Comparison of ENCODE assay signal across 22 cellular contexts in the genomic region with DNA sequence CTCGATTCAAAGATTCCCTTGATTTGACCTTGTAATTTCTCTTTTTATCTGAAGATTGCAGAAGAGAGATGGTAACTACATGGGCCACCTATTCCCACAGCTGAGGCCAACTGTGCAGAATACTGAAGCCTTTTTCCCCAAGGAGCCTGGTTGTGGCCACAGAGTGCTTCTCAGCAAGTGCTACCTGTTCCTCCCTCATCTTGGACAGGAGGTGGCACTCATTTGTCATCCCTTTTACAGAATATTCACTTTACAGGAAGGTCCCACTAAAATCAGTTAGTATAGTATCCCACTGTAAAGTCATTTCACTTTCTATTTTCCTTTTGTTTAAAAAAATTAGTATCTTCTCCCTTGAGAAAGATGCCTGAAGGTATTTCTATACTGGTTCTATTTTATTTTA.
DNase-seq lines count a peak whose midpoint lies in the region; ATAC-seq, FAIRE-seq and TF ChIP-seq lines count a peak whose summit lies in the region.
"Had no signal": no experiment of that assay in that cellular context is flagged by ENCODE, and none has a peak within 500 bp of the region (broad histone marks: within the 10 kb centered on the region; RNA-seq: fewer than 3 reads in every experiment).

No MANE protein-coding gene starts in this region.

- H3K4me3 ChIP-seq in epithelial cell of esophagus (ENCODE audit: low read length) = no peak overlapping the region
- H3K4me3 ChIP-seq in right lobe of liver = no peak overlapping the region
- H3K4me3 ChIP-seq: BLaER1, K562 had no signal

- no peaks in the 10 kb centered on the region for H3K36me3 ChIP-seq in right lobe of liver
- H3K36me3 ChIP-seq: BLaER1 had no signal

- WGBS in right lobe of liver (ENCODE audit: insufficient coverage, low coverage, low lambda C conversion rate, missing lambda C conversion rate) = 93% methylated on average over 1 of the region's 1 CpG

- no peak overlapping the region for H3K27ac ChIP-seq in right lobe of liver
- H3K27ac ChIP-seq: BLaER1 had no signal

- intact Hi-C loops in right lobe of liver (cut with DNase I) = no loop called here

- ATAC-seq in right lobe of liver (peak; percentile 56 to 75 (median 72)), SK-N-SH treated with all-trans-retinoic acid at 6 μM for 48 hours (no peak)
- ATAC-seq: CD8-positive, alpha-beta T cell; K562 had no signal

- TF ChIP-seq CTCF in D721Med (IDR thresholded peaks at IDR 0.05; ENCODE audit: insufficient read depth, missing control alignments) (peak; percentile 29), epithelial cell of esophagus (IDR thresholded peaks at IDR 0.05; ENCODE audit: insufficient read depth, low read depth, low read length, missing control alignments) (peak; percentile 30), right lobe of liver (IDR thresholded peaks at IDR 0.05) (peak; percentile 13 to 40 (median 28))

- no peaks in the 10 kb centered on the region for H3K4me1 ChIP-seq in right lobe of liver
- H3K4me1 ChIP-seq: BLaER1 had no signal

- FAIRE-seq in D721Med (lab: Jason Lieb, UNC) = no peak
- FAIRE-seq: A204.1, G401.6, GM19239, K562 had no signal

- H3K9me3 ChIP-seq in right lobe of liver = no peaks in the 10 kb centered on the region
- H3K9me3 ChIP-seq: BLaER1 had no signal

- DNase-seq in D721Med (ENCODE audit: insufficient read length, low spot score) (no peak), M059J (ENCODE audit: low read depth) (peak; percentile 9), epithelial cell of esophagus (ENCODE audit: low read depth) (peak; percentile 6), right lobe of liver (no peak), DMS53 treated with DMSO at 0.1 percent for 48 hours (lab: John Stamatoyannopoulos, UW; ENCODE audit: unreplicated experiment) (no peak), HuH-7.5 (ENCODE audit: low spot score) (no peak)
- DNase-seq: CD8-positive, alpha-beta T cell; DMS79; GOT3; NCI-H1105 treated with DMSO at 0.1 percent for 48 hours; NCI-H187; NCI-H2107; NCI-H510A; NCI-H774; OCI-M1; SIG-M5 had no signal

- TF ChIP-seq POLR2A in right lobe of liver (IDR thresholded peaks at IDR 0.05) = no peak

- H3K27me3 ChIP-seq in right lobe of liver = no peaks in the 10 kb centered on the region
- H3K27me3 ChIP-seq: BLaER1 had no signal

TF ChIP-seq in SK-N-SH treated with all-trans-retinoic acid at 6 μM for 48 hours, 23 proteins besides CTCF, POLR2A, EP300 and RAD21:
- no peak for TF ChIP-seq ZNF565 (CRISPR knock-in tag; conservative IDR thresholded peaks at IDR 0.05; ENCODE audit: low read depth)
- no peak for TF ChIP-seq ZFP30 (CRISPR knock-in tag; IDR thresholded peaks at IDR 0.05)
- no peak for TF ChIP-seq POU6F1 (CRISPR knock-in tag; IDR thresholded peaks at IDR 0.05; ENCODE audit: borderline replicate concordance, low read depth)

Comparison
In these comparisons a context has a peak if more than half of its experiments do, and no peak if none do; other contexts are left out.
1. DNase-seq: peak in M059J (single experiment) and epithelial cell of esophagus (single experiment); none in D721Med (single experiment), right lobe of liver (0 of 3), DMS53 treated with DMSO at 0.1 percent for 48 hours (single experiment) and HuH-7.5 (single experiment).
2. Peak in every context shown above with its lines, with median percentiles within 50 percentile points of each other: CTCF ChIP-seq.